In the genomic region with DNA sequence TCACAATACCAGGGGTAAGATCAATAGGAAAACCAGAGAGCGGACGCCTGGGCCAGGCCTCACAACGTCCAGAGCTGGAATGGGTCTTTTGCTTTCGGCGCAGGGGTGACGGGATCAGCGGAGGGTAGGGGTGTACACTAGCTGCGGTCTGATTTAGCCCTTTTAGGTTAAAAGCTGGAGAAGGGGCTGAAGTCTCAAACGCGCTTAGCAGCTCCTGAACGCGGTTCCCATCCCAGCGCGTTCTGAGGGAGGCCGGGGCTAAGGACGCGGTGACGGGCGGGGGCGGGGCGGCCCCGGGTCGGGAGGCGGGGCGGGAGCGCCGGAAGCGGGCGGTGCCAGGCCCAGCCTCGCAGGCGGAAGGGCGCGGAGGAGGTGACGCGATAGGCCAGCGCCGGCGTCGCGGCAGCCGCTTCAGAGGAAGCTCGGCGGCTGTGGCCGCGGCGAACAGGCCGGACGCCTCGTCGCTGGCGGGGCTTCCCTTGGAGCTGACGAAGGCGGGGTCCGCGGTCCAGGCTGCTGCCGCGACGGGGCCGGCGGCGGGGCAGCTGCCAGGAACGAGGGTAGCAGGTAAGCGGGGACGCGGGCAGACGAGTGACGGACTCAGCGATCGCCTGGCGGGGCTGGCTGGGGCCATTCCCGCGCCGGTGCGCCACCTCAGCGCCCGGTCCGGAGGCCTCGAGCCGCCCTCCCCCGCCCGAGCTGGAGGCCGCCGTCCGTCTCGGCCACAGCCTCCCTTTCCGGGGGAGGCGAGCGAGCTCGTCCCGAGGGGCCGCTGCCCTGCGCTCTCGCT, we compare ENCODE assay signal across 8 cellular contexts. TPM values are rescaled to one million over a fixed set of nuclear protein-coding genes. Genes with fewer than 3 reads are reported as not detected.
DNase-seq lines count a peak whose midpoint lies in the region; ATAC-seq, FAIRE-seq and TF ChIP-seq lines count a peak whose summit lies in the region.

A gene with protein sequence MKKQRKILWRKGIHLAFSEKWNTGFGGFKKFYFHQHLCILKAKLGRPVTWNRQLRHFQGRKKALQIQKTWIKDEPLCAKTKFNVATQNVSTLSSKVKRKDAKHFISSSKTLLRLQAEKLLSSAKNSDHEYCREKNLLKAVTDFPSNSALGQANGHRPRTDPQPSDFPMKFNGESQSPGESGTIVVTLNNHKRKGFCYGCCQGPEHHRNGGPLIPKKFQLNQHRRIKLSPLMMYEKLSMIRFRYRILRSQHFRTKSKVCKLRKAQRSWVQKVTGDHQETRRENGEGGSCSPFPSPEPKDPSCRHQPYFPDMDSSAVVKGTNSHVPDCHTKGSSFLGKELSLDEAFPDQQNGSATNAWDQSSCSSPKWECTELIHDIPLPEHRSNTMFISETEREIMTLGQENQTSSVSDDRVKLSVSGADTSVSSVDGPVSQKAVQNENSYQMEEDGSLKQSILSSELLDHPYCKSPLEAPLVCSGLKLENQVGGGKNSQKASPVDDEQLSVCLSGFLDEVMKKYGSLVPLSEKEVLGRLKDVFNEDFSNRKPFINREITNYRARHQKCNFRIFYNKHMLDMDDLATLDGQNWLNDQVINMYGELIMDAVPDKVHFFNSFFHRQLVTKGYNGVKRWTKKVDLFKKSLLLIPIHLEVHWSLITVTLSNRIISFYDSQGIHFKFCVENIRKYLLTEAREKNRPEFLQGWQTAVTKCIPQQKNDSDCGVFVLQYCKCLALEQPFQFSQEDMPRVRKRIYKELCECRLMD (plus strand): TSS at position 414 of the 790 bp plus-strand sequence. CDS start 17,262 bp downstream, outside the sequence.

- WGBS in small intestine, 3 donors = 1% methylated on average over 31 to 93 of the region's 93 CpGs

- peak; percentile 39 for DNase-seq in AG09309 (ENCODE audit: low read depth)
- peak; percentile 84 for DNase-seq in NCI-H226
- DNase-seq in WTC11 (ENCODE audit: low spot score) = peak; percentile 87
- peak; percentile 74 for DNase-seq in bronchial epithelial cell (ENCODE audit: low read depth)
- peak; percentile 98 for DNase-seq in iPS-NIHi11 (ENCODE audit: low spot score)
- DNase-seq in small intestine = peak; percentile 90

- H3K36me3 Mint-ChIP-seq in WTC11 = 0 out of 2 replicates have a peak, but pooled peaks cover 8% of the 10 kb centered on the region

- FAIRE-seq in bronchial epithelial cell (lab: Jason Lieb, UNC) = no peak
- no peak for FAIRE-seq in small intestine (lab: Jason Lieb, UNC)

- CTCF ChIA-PET in WTC11 (lab: Charles Lee) = interaction anchor here (0.6 to 2.4 kb wide), 12 partner anchors 30 to 339 kb away, joined by 3 to 15 read pairs (median 4); partner anchors contain the start of genes FBXO45, NCBP2, PAK2 and WDR53

- ATAC-seq in GM19025 (IDR thresholded peaks at IDR 0.05; ENCODE audit: low read depth, unreplicated experiment) = peak; percentile 87
- ATAC-seq in HG03280 (IDR thresholded peaks at IDR 0.05; ENCODE audit: unreplicated experiment) = peak; percentile 95
- ATAC-seq in WTC11 = peak; percentile 96

- no peaks in the 10 kb centered on the region for H3K27me3 Mint-ChIP-seq in WTC11 (ENCODE audit: low read depth)

- peak within 1 kb of the TSS; percentile 97 for H3K27ac Mint-ChIP-seq in WTC11

- TF ChIP-seq CTCF in AG09309 (IDR thresholded peaks at IDR 0.05; ENCODE audit: control insufficient read depth, insufficient read depth, low read depth, low read length, missing control alignments) = no peak
- TF ChIP-seq CTCF in WTC11 (IDR thresholded peaks at IDR 0.05) = no peak
- no peak for TF ChIP-seq CTCF in bronchial epithelial cell (IDR thresholded peaks at IDR 0.05; ENCODE audit: insufficient read depth, low read length, severe bottlenecking)

- H3K9me3 ChIP-seq in small intestine (ENCODE audit: control insufficient read depth, low read depth) = no peaks in the 10 kb centered on the region

- H3K4me3 Mint-ChIP-seq in WTC11 = peak within 1 kb of the TSS; percentile 97

- peaks cover 11% of the 10 kb centered on the region; the same call in 1 of the 2 replicates for H3K4me1 Mint-ChIP-seq in WTC11

- peak within 1 kb of the TSS; percentile 80 for H3K4me3 ChIP-seq in AG09309 (ENCODE audit: control insufficient read depth, low read depth, low read length)
- peak within 1 kb of the TSS; percentile 69 for H3K4me3 ChIP-seq in bronchial epithelial cell (ENCODE audit: low read depth, low read length)
- peak within 1 kb of the TSS; percentile 92 to 98 for H3K4me3 ChIP-seq in small intestine (ENCODE audit: low read depth in 1 of 2, low read length in 2 of 2)

- peaks cover 12% of the 10 kb centered on the region for H3K9me3 Mint-ChIP-seq in WTC11

- H3K27me3 ChIP-seq in bronchial epithelial cell (ENCODE audit: control insufficient read depth, insufficient read depth, low read length) (no peaks in the 10 kb centered on the region), small intestine (ENCODE audit: control insufficient read depth in 2 of 2, insufficient read depth in 2 of 2, low read length in 2 of 2) (no peaks in the 10 kb centered on the region)

- H3K36me3 ChIP-seq in bronchial epithelial cell (ENCODE audit: control insufficient read depth, insufficient read depth, low read length) (no peaks in the 10 kb centered on the region), small intestine (ENCODE audit: control insufficient read depth in 2 of 2, insufficient read depth in 2 of 2, low read length in 2 of 2) (no peaks in the 10 kb centered on the region)

- H3K27ac ChIP-seq in small intestine (ENCODE audit: low read depth in 1 of 2, low read length in 1 of 2) = peak within 1 kb of the TSS; percentile 97 to 99

- peaks cover 0 to 3% of the 10 kb centered on the region in 2 donors for H3K4me1 ChIP-seq in small intestine (ENCODE audit: control insufficient read depth in 2 of 2, insufficient read depth in 1 of 2, low read depth in 1 of 2, low read length in 1 of 2)

- POLR2A ChIA-PET in WTC11 (lab: Charles Lee) = interaction anchor here (0.6 to 1.9 kb wide), 9 partner anchors 9 to 299 kb away, joined by 3 to 16 read pairs (median 4); partner anchors contain the start of genes CEP19, FBXO45, NCBP2 and PAK2

TF ChIP-seq in WTC11, 78 proteins besides CTCF, POLR2A, EP300 and RAD21 (continues in another document):
- TF ChIP-seq, protein P1, sequence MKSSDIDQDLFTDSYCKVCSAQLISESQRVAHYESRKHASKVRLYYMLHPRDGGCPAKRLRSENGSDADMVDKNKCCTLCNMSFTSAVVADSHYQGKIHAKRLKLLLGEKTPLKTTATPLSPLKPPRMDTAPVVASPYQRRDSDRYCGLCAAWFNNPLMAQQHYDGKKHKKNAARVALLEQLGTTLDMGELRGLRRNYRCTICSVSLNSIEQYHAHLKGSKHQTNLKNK (CRISPR knock-in tag; IDR thresholded peaks at IDR 0.05) = no peak
- TF ChIP-seq RELA (CRISPR knock-in tag; IDR thresholded peaks at IDR 0.05; ENCODE audit: borderline replicate concordance) (peak; percentile 62; the same call in 1 of the 2 replicates), ZNF425 (CRISPR knock-in tag; conservative IDR thresholded peaks at IDR 0.05) (no peak), ESRRA (CRISPR knock-in tag; IDR thresholded peaks at IDR 0.05; ENCODE audit: borderline replicate concordance) (no peak), GTF2I (CRISPR knock-in tag; conservative IDR thresholded peaks at IDR 0.05) (no peak)
- TF ChIP-seq, protein P2, sequence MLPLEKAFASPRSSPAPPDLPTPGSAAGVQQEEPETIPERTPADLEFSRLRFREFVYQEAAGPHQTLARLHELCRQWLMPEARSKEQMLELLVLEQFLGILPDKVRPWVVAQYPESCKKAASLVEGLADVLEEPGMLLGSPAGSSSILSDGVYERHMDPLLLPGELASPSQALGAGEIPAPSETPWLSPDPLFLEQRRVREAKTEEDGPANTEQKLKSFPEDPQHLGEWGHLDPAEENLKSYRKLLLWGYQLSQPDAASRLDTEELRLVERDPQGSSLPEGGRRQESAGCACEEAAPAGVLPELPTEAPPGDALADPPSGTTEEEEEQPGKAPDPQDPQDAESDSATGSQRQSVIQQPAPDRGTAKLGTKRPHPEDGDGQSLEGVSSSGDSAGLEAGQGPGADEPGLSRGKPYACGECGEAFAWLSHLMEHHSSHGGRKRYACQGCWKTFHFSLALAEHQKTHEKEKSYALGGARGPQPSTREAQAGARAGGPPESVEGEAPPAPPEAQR (CRISPR knock-in tag; IDR thresholded peaks at IDR 0.05) = no peak

RNA-seq across cellular contexts. Expression of the gene that starts here (rescaled TPM):
- total RNA-seq in WTC11 (2021) = 25.0 to 30.8 TPM (median 26.2 TPM) in 3 replicates
- total RNA-seq in bronchial epithelial cell = 35.1 and 39.2 TPM in 2 replicates
- polyA plus RNA-seq in small intestine = 1 to 10 TPM; 4.9 to 5.7 (median 5.1) TPM

Comparison
In these comparisons a context has a peak if more than half of its experiments do, and no peak if none do; other contexts are left out.
1. Peak in every context shown above with its lines: DNase-seq, ATAC-seq, H3K4me3 ChIP-seq and H3K27ac ChIP-seq.
2. DNase-seq: peak in every context shown above with its lines; median percentile 98 in iPS-NIHi11; 90 in small intestine; 87 in WTC11; 84 in NCI-H226; 74 in bronchial epithelial cell; 39 in AG09309.